Comparison of ENCODE assay signal across 23 cellular contexts in the genomic region with DNA sequence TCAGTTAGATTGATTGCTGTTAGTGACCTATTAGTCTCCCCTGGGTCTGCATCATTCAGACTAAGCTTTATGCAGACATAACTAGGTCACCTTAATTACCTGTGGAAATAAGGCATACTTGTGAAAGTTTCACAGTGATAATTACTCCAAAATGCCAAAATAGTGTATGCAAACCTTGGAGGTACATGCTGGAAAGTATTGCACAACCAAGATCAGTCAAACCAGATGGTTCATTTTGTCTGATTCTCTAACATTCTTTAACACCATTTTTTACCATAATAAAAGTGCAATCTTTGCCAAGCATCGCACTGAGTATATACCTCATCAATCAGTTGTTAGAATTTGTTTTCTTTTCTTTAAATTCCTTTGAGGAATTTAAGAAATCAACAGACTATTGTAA.
"Had no signal": no experiment of that assay in that cellular context is flagged by ENCODE, and none has a peak within 500 bp of the region (broad histone marks: within the 10 kb centered on the region; RNA-seq: fewer than 3 reads in every experiment).

No MANE protein-coding gene starts in this region.

- DNase-seq: Karpas-422, KG1, MG63, NCI-H1092, NCI-H1105 treated with DMSO at 0.1 percent for 48 hours, NCI-H1417 treated with DMSO at 0.1 percent for 48 hours, NCI-H146, NCI-H187, NCI-H2029, NCI-H2081 treated with DMSO at 0.1 percent for 48 hours, NCI-H2171, NCI-H226, NCI-H446, NCI-H510A, NCI-H524 treated with DMSO at 0.1 percent for 48 hours, NCI-H69, NCI-H774, Right ventricle myocardium superior, RPMI8226, SIG-M5, SK-N-SH, SW 1271, T-cell had no signal

- H3K4me3 ChIP-seq: MG63 had no signal

- H3K36me3 ChIP-seq: MG63 had no signal

- H3K27me3 ChIP-seq: MG63 had no signal

- H3K4me2 ChIP-seq: SK-N-SH had no signal

- H3K9ac ChIP-seq: SK-N-SH had no signal

- ATAC-seq: T-cell had no signal

- H3K9me3 ChIP-seq: MG63, SK-N-SH had no signal
